20 cellular contexts compared by ENCODE assay signal in the genomic region with DNA sequence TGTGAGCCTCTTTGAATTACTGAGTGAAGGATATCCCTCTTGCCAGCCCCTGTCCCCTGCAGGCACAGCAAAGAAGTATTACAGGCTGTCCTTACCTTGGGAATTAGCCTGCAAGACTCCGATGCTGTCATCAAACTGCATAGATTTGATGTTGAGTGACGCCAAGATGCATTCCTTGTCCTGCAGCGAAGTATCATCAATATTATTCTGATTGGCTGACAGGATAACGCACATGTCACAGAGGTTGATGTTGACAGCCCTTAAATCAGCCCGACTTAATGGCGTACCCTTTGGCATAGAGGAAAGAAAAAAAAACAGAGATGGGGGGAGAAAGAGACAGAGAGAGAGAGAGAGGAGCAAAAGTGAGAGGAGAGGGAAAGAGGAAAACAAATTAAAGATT.
"Had no signal": no experiment of that assay in that cellular context is flagged by ENCODE, and none has a peak within 500 bp of the region (broad histone marks: within the 10 kb centered on the region; RNA-seq: fewer than 3 reads in every experiment).

No MANE protein-coding gene starts in this region.

- H3K4me2 ChIP-seq: KMS-11 had no signal

- H3K9ac ChIP-seq: KMS-11 had no signal

- H3K27ac ChIP-seq: HL-60, KMS-11, RWPE1 had no signal

- H3K4me3 ChIP-seq: K562 had no signal

- DNase-seq: Kasumi-1, MM.1S, NCI-H1105, NCI-H1417, NCI-H1436 treated with DMSO at 0.1 percent for 48 hours, NCI-H1694, NCI-H1930, NCI-H2081, NCI-H2107, NCI-H226, NCI-H446, NCI-H510A, NCI-H524 treated with DMSO at 0.1 percent for 48 hours, NCI-H69, NCI-H774, SHP77 had no signal
